Comparison of ENCODE assay signal across 1 cellular context in genomic region chr16:75622762-75623605, GRCh38.
TF ChIP-seq lines count a peak whose summit lies in the region.

TSS of gene ADAT1 (minus strand) at chr16:75623281. CDS start at chr16:75620799, 2,482 bp downstream.

TF ChIP-seq in HEK293, 187 proteins besides CTCF, POLR2A, EP300 and RAD21 (continued from another document):
- TF ChIP-seq KLF7 (tag by site-specific recombination; IDR thresholded peaks at IDR 0.05; ENCODE audit: borderline replicate concordance), result no peak
- TF ChIP-seq ZNF626 (tag by site-specific recombination; IDR thresholded peaks at IDR 0.05), result no peak
- TF ChIP-seq ZNF280D (tag by site-specific recombination; IDR thresholded peaks at IDR 0.05), result no peak
- no peak for TF ChIP-seq ZNF423 (tag by site-specific recombination; IDR thresholded peaks at IDR 0.05)
- no peak for TF ChIP-seq ZNF24 (tag by site-specific recombination; IDR thresholded peaks at IDR 0.05)
- TF ChIP-seq OVOL3 (tag by site-specific recombination; IDR thresholded peaks at IDR 0.05), result peak; percentile 46; the same call in 1 of the 2 replicates
- no peak for TF ChIP-seq ZNF223 (tag by site-specific recombination; IDR thresholded peaks at IDR 0.05)
- no peak for TF ChIP-seq ZNF140 (tag by site-specific recombination; IDR thresholded peaks at IDR 0.05)
- TF ChIP-seq ZNF580 (tag by site-specific recombination; IDR thresholded peaks at IDR 0.05), result peak; percentile 78
- no peak for TF ChIP-seq ZNF302 (tag by site-specific recombination; IDR thresholded peaks at IDR 0.05; ENCODE audit: low read depth)
- TF ChIP-seq KLF8 (tag by site-specific recombination; IDR thresholded peaks at IDR 0.05), result peak; percentile 44; the same call in 1 of the 2 replicates
- no peak for TF ChIP-seq ZNF175 (tag by site-specific recombination; IDR thresholded peaks at IDR 0.05)
- peak; percentile 99 for TF ChIP-seq ZNF335 (tag by site-specific recombination; conservative IDR thresholded peaks at IDR 0.05)
- TF ChIP-seq MEIS1 (CRISPR knock-in tag; IDR thresholded peaks at IDR 0.05; ENCODE audit: borderline replicate concordance), result no peak
